In the genomic region with DNA sequence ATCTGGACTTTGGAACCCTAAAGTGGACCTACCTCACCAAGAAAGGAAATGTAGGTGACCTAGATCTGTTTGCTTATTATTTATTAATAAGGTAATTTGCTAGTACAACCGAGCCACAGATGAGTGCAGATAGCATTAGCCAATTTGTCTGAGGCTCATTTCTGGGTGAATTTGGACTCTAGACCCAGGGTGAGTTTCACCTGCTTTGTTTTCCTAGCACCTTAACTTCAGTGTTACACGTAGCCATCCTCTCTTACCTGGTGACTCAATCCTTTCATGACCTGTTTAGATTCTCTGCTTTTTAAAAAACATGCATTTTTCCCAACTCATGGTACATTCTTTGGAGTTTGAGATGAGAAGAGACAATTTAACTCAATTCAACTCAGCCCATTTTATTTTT, we compare ENCODE assay signal across 18 cellular contexts. TPM values are rescaled to one million over a fixed set of nuclear protein-coding genes. Genes with fewer than 3 reads are reported as not detected.
DNase-seq lines count a peak whose midpoint lies in the region; ATAC-seq and TF ChIP-seq lines count a peak whose summit lies in the region.
"Had no signal": no experiment of that assay in that cellular context is flagged by ENCODE, and none has a peak within 500 bp of the region (broad histone marks: within the 10 kb centered on the region; RNA-seq: fewer than 3 reads in every experiment).

No MANE protein-coding gene starts in this region.

- H3K27ac ChIP-seq in Panc1 (ENCODE audit: low read length), result no peak overlapping the region
- H3K27ac ChIP-seq in right lobe of liver, result peak overlapping the region; percentile 77 to 90 (median 88)
- peak overlapping the region; percentile 25 to 88 (median 72) for H3K27ac ChIP-seq in thyroid gland
- no peak overlapping the region for H3K27ac ChIP-seq in mesendoderm (ENCODE audit: low read depth, low read length)
- H3K27ac ChIP-seq: 22Rv1, BLaER1, C4-2B had no signal

- H3K27me3 ChIP-seq in Panc1 (ENCODE audit: control insufficient read depth, insufficient read depth, low read length) (no peaks in the 10 kb centered on the region), right lobe of liver (no peaks in the 10 kb centered on the region), thyroid gland (no peaks in the 10 kb centered on the region), mesendoderm (ENCODE audit: insufficient read depth, low read length, poor library complexity) (no peaks in the 10 kb centered on the region)
- H3K27me3 ChIP-seq: BLaER1 had no signal

- H3K9me3 ChIP-seq in Panc1 (ENCODE audit: control insufficient read depth, insufficient read depth, low read depth, low read length) (no peaks in the 10 kb centered on the region), right lobe of liver (no peaks in the 10 kb centered on the region), thyroid gland (no peaks in the 10 kb centered on the region)
- H3K9me3 ChIP-seq: Caco-2, HAP-1 had no signal

- H3K23ac ChIP-seq in mesendoderm (ENCODE audit: low read length), result no peak overlapping the region

- H3K4me3 ChIP-seq in Panc1 (ENCODE audit: low read depth in 2 of 2, low read length in 2 of 2) (no peak overlapping the region), right lobe of liver (no peak overlapping the region), thyroid gland (replicated peaks in 1 of 3) (no peak overlapping the region), mesendoderm (ENCODE audit: low read length) (no peak overlapping the region)
- H3K4me3 ChIP-seq: BLaER1, HAP-1 had no signal

- no peak overlapping the region for H3K4me2 ChIP-seq in mesendoderm (ENCODE audit: low read length)
- H3K4me2 ChIP-seq: BLaER1 had no signal

- DNase-seq in Panc1 (ENCODE audit: low read depth, low spot score) (no peak), left lobe of liver (ENCODE audit: low spot score) (peak; percentile 63), right lobe of liver (peak in 1 of 3 donors; percentile 57), thyroid gland (no peak), mesendoderm (no peak), NCI-H1417 (lab: John Stamatoyannopoulos, UW) (no peak), NCI-H2107 (lab: John Stamatoyannopoulos, UW) (no peak)
- DNase-seq: Caco-2; CD4-positive, CD25-positive, alpha-beta regulatory T cell; CD8-positive, alpha-beta T cell; DMS153; DND-41; GOT3; HFFc6 had no signal

- H2AK5ac ChIP-seq in mesendoderm (ENCODE audit: low read length), result no peak overlapping the region

- POLR2A ChIA-PET in Panc1 (lab: Charles Lee), result no interaction called here

- intact Hi-C loops in Panc1 (cut with micrococcal nuclease; ENCODE audit: unreplicated experiment) (no loop called here), right lobe of liver (cut with DNase I) (no loop called here), thyroid gland (cut with DNase I) (no loop called here)

- WGBS in right lobe of liver (ENCODE audit: insufficient coverage, low coverage, low lambda C conversion rate, missing lambda C conversion rate), result 16% methylated on average over 2 of the region's 2 CpGs
- WGBS in thyroid gland, 2 donors, result 67 to 69% methylated on average over 2 of the region's 2 CpGs
- no CpG with 5 or more reads among the region's 2 CpGs for WGBS in mesendoderm (ENCODE audit: extremely low coverage, insufficient coverage, low lambda C conversion rate)

- no peak overlapping the region for H4K5ac ChIP-seq in mesendoderm (ENCODE audit: low read length)

- CTCF ChIA-PET in Panc1 (lab: Charles Lee), result no interaction called here

- H3K79me1 ChIP-seq in mesendoderm (ENCODE audit: low read length), result no peaks in the 10 kb centered on the region

- H3K4ac ChIP-seq in mesendoderm (ENCODE audit: low read depth, low read length), result no peak overlapping the region

- no peaks in the 10 kb centered on the region for H3K79me2 ChIP-seq in mesendoderm (ENCODE audit: control insufficient read depth, insufficient read depth, low read length)

- TF ChIP-seq CTCF in Panc1 (IDR thresholded peaks at IDR 0.05), result 0 out of 2 replicates have a peak, but pooled peaks have one; percentile 6
- no peak for TF ChIP-seq CTCF in right lobe of liver (IDR thresholded peaks at IDR 0.05)
- TF ChIP-seq CTCF in thyroid gland (IDR thresholded peaks at IDR 0.05), result no peak

- ATAC-seq in Panc1 (no peak), left lobe of liver (peak; percentile 74), right lobe of liver (peak; percentile 70 to 82 (median 77))
- ATAC-seq: CD8-positive, alpha-beta T cell had no signal

- no TSS peak for BruUV-seq in Panc1 (replicated peaks; lab: Mats Ljungman, UMichigan)

- H3K56ac ChIP-seq in mesendoderm (ENCODE audit: low read length), result no peak overlapping the region

- H3K36me3 ChIP-seq in Panc1 (ENCODE audit: control insufficient read depth, insufficient read depth, low read length) (no peaks in the 10 kb centered on the region), right lobe of liver (no peaks in the 10 kb centered on the region), thyroid gland (no peaks in the 10 kb centered on the region), mesendoderm (ENCODE audit: control insufficient read depth, insufficient read depth, low read length) (no peaks in the 10 kb centered on the region)
- H3K36me3 ChIP-seq: BLaER1, HAP-1 had no signal

- H3K4me1 ChIP-seq in Panc1 (ENCODE audit: control insufficient read depth, insufficient read depth, low read length) (no peaks in the 10 kb centered on the region), right lobe of liver (peaks cover 0 to 23% (median 5%) of the 10 kb centered on the region in 4 donors), thyroid gland (peaks cover 13 to 27% of the 10 kb centered on the region in 2 donors), mesendoderm (ENCODE audit: control insufficient read depth, low read depth, low read length) (no peaks in the 10 kb centered on the region)
- H3K4me1 ChIP-seq: BLaER1, Caco-2, HAP-1 had no signal

- H4K8ac ChIP-seq in mesendoderm (ENCODE audit: low read depth, low read length), result no peak overlapping the region

- H2BK120ac ChIP-seq in mesendoderm (ENCODE audit: low read depth, low read length), result no peak overlapping the region

- no peak overlapping the region for H2BK5ac ChIP-seq in mesendoderm (ENCODE audit: low read length)

- in situ Hi-C loops in Panc1 (cut with HindIII; ENCODE audit: low pct_unique_long_range_greater_than_20kb, low sequenced_read_pairs), result no loop called here

- no peak overlapping the region for H3K18ac ChIP-seq in mesendoderm (ENCODE audit: low read length)

- TF ChIP-seq POLR2A in right lobe of liver (IDR thresholded peaks at IDR 0.05) (no peak), thyroid gland (IDR thresholded peaks at IDR 0.05) (no peak)

- H2BK15ac ChIP-seq in mesendoderm (replicated peaks; ENCODE audit: low read depth), result no peak overlapping the region

- H3K9ac ChIP-seq in mesendoderm (ENCODE audit: low read length), result no peak overlapping the region
- H3K9ac ChIP-seq: BLaER1 had no signal

RNA-seq across cellular contexts. Expression of a gene that starts 33.5 kb away (rescaled TPM):
- total RNA-seq in Panc1 (2021; ENCODE audit: unreplicated experiment) (84.4 TPM), left lobe of liver (17.0 TPM), right lobe of liver (10 to 100 TPM; 14.4 to 32.5 (median 18.9) TPM), thyroid gland (10 to 100 TPM; 24.7 to 31.2 (median 30.4) TPM)
- polyA plus RNA-seq in Panc1 (2012; ENCODE audit: insufficient read length), result 62.6 TPM
- polyA plus RNA-seq in mesendoderm (2013, experiment 1 of 2), result 38.4 TPM
- 37.6 TPM for polyA plus RNA-seq in mesendoderm (2013, experiment 2 of 2)

Comparison
In these comparisons a context has a peak if more than half of its experiments do, and no peak if none do; other contexts are left out.
1. H3K27ac ChIP-seq: peak in right lobe of liver (3 of 3) and thyroid gland (3 of 3); none in Panc1 (single experiment) and mesendoderm (single experiment).